Comparison of ENCODE assay signal across 23 cellular contexts in the genomic region with DNA sequence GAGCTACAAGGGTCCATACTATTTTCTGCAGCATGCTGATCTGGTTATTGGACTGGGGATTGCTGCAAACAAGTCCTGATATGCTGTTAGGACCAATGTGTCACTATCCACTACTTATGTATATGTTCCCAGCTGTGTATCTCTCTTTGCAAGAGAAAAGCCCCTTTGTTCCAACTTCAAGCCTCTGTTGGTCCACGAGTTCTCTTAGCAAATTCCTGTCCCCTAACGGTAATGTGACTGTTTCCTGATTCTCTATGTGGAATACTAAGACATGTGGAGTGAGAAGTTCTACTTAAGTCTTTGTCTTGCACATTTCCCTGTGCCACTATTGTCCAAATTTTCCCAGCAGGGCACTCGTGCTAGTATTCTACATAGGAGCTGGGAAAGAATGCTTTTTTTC.
A peak's percentile ranks its signal among the peaks of the same experiment; 100 is the strongest.
DNase-seq lines count a peak whose midpoint lies in the region; ATAC-seq lines count a peak whose summit lies in the region.
"Had no signal": no experiment of that assay in that cellular context is flagged by ENCODE, and none has a peak within 500 bp of the region (broad histone marks: within the 10 kb centered on the region; RNA-seq: fewer than 3 reads in every experiment).

No MANE protein-coding gene starts in this region.

- H3K27me3 ChIP-seq in HUES64 (ENCODE audit: insufficient read depth, low read length) = no peaks in the 10 kb centered on the region

- H3K9me3 ChIP-seq in HUES64 (ENCODE audit: insufficient read depth, low read depth, low read length) = no peaks in the 10 kb centered on the region

- no peaks in the 10 kb centered on the region for H3K36me3 ChIP-seq in HUES64 (ENCODE audit: insufficient read depth, low read length)

- 23% methylated on average over 3 of the region's 3 CpGs for WGBS in HUES64

- ATAC-seq in HG02798 (IDR thresholded peaks at IDR 0.05; ENCODE audit: poor library complexity, unreplicated experiment) (no peak), HG03354 (IDR thresholded peaks at IDR 0.05; ENCODE audit: poor library complexity, severe bottlenecking, unreplicated experiment) (no peak)
- ATAC-seq: GM12878, Panc1 had no signal

- peak overlapping the region; percentile 55; the same call in 1 of the 2 replicates for H3K27ac ChIP-seq in HUES64 (ENCODE audit: low read depth, low read length)

- no peak overlapping the region for H3K4me3 ChIP-seq in HUES64 (ENCODE audit: low read length)
- H3K4me3 ChIP-seq: GM12878 had no signal

- H3K9ac ChIP-seq in HUES64 (ENCODE audit: low read depth, low read length) = peak overlapping the region; percentile 28; the same call in 1 of the 2 replicates

- peaks cover 18% of the 10 kb centered on the region for H3K4me1 ChIP-seq in HUES64 (ENCODE audit: insufficient read depth, low read length)

- DNase-seq in foreskin melanocyte (peak; percentile 69), inferior parietal cortex (ENCODE audit: extremely low spot score) (peak; percentile 17), kidney tubule cell (ENCODE audit: low spot score) (no peak), iPS-NIHi7 (ENCODE audit: extremely low spot score) (no peak)
- DNase-seq: CD4-positive, CD25-positive, alpha-beta regulatory T cell; COR-L47; DMS79 treated with DMSO at 0.1 percent for 48 hours; GOT3; KBM-7; NCI-H1092 treated with DMSO at 0.1 percent for 48 hours; NCI-H1694; NCI-H2081; NCI-H2171; NCI-H345; NCI-H524; NCI-H774; NK-92 treated with Interleukin-12 subunit alpha and Interleukin-12 subunit beta, amount 100 ng/mL, for 24 hours; SIG-M5 had no signal

Comparison
In these comparisons a context has a peak if more than half of its experiments do, and no peak if none do; other contexts are left out.
1. DNase-seq: peak in foreskin melanocyte (single experiment) and inferior parietal cortex (single experiment); none in kidney tubule cell (single experiment) and iPS-NIHi7 (single experiment).